Comparison of ENCODE assay signal across 20 cellular contexts in genomic region chr12:113796852-113797534, GRCh38.
DNase-seq lines count a peak whose midpoint lies in the region; ATAC-seq and TF ChIP-seq lines count a peak whose summit lies in the region.
"Had no signal": no experiment of that assay in that cellular context is flagged by ENCODE, and none has a peak within 500 bp of the region (broad histone marks: within the 10 kb centered on the region; RNA-seq: fewer than 3 reads in every experiment).

No MANE protein-coding gene starts in this region.

- POLR2A ChIA-PET in SK-N-SH (lab: Yijun Ruan, JAX) = no interaction called here

- H3K56ac ChIP-seq in mesendoderm (ENCODE audit: low read length) = no peak overlapping the region

- H2AK5ac ChIP-seq in mesendoderm (ENCODE audit: low read length) = no peak overlapping the region

- CTCF ChIA-PET in SK-N-SH (lab: Yijun Ruan, JAX) = no interaction called here

- WGBS in SK-N-SH (ENCODE audit: low lambda C conversion rate) = 71% methylated on average over 14 of the region's 14 CpGs
- no CpG with 5 or more reads among the region's 14 CpGs for WGBS in mesendoderm (ENCODE audit: extremely low coverage, insufficient coverage, low lambda C conversion rate)

- no peak overlapping the region for H3K9ac ChIP-seq in SK-N-SH
- no peak overlapping the region for H3K9ac ChIP-seq in mesendoderm (ENCODE audit: low read length)

- no peak for TF ChIP-seq RAD21 in SK-N-SH (IDR thresholded peaks at IDR 0.05; ENCODE audit: low read length)

- H4K8ac ChIP-seq in mesendoderm (ENCODE audit: low read depth, low read length) = no peak overlapping the region

- no peak overlapping the region for H3K18ac ChIP-seq in mesendoderm (ENCODE audit: low read length)

- H3K4me1 Mint-ChIP-seq in type B pancreatic cell (ENCODE audit: unreplicated experiment) = peaks cover 6% of the 10 kb centered on the region

- H3K27ac ChIP-seq in SK-N-SH (ENCODE audit: low read depth in 2 of 2, low read length in 1 of 2) (no peak overlapping the region), SJCRH30 (no peak overlapping the region), mesendoderm (ENCODE audit: low read depth, low read length) (no peak overlapping the region)
- H3K27ac ChIP-seq: 22Rv1, SJSA1 had no signal

- H2BK15ac ChIP-seq in mesendoderm (replicated peaks; ENCODE audit: low read depth) = no peak overlapping the region

- peaks cover 4% of the 10 kb centered on the region for H3K36me3 Mint-ChIP-seq in type B pancreatic cell

- no peak for ATAC-seq in SK-N-SH treated with all-trans-retinoic acid at 6 μM for 48 hours
- no peak for ATAC-seq in HG03280 (IDR thresholded peaks at IDR 0.05; ENCODE audit: unreplicated experiment)
- no peak for ATAC-seq in HG03175 (IDR thresholded peaks at IDR 0.05; ENCODE audit: unreplicated experiment)
- no peak for ATAC-seq in GM19397 (IDR thresholded peaks at IDR 0.05; ENCODE audit: unreplicated experiment)
- ATAC-seq: CD8-positive, alpha-beta T cell; K562 had no signal

- no peak overlapping the region for H3K4me3 ChIP-seq in SK-N-SH (ENCODE audit: low read depth in 2 of 2, low read length in 1 of 2)
- H3K4me3 ChIP-seq in SJCRH30 = no peak overlapping the region
- no peak overlapping the region for H3K4me3 ChIP-seq in mesendoderm (ENCODE audit: low read length)
- H3K4me3 ChIP-seq: K562, MG63, SJSA1 had no signal

- no peak for TF ChIP-seq EP300 in SK-N-SH (IDR thresholded peaks at IDR 0.05; ENCODE audit: borderline replicate concordance in 1 of 2, low read depth in 1 of 2, low read length in 1 of 2)

- no peak overlapping the region for H3K4me3 Mint-ChIP-seq in type B pancreatic cell
- H3K4me3 Mint-ChIP-seq: CD8-positive, alpha-beta T cell had no signal

- H3K23ac ChIP-seq in mesendoderm (ENCODE audit: low read length) = no peak overlapping the region

- TF ChIP-seq CTCF in SK-N-SH (IDR thresholded peaks at IDR 0.05) (no peak), type B pancreatic cell (conservative IDR thresholded peaks at IDR 0.05) (peak; percentile 30)

- H3K36me3 ChIP-seq in SK-N-SH (replicated peaks in 1 of 2; ENCODE audit: control insufficient read depth in 1 of 2, insufficient read depth in 2 of 2, low read length in 1 of 2) (no peaks in the 10 kb centered on the region), SJCRH30 (no peaks in the 10 kb centered on the region), mesendoderm (ENCODE audit: control insufficient read depth, insufficient read depth, low read length) (no peaks in the 10 kb centered on the region)
- H3K36me3 ChIP-seq: MG63, SJSA1 had no signal

- no peaks in the 10 kb centered on the region for H3K9me3 ChIP-seq in SK-N-SH
- no peaks in the 10 kb centered on the region for H3K9me3 ChIP-seq in SJCRH30 (replicated peaks)
- H3K9me3 ChIP-seq: MG63, SJSA1 had no signal

- H3K4me2 ChIP-seq in SK-N-SH (no peak overlapping the region), mesendoderm (ENCODE audit: low read length) (no peak overlapping the region)

- H3K4ac ChIP-seq in mesendoderm (ENCODE audit: low read depth, low read length) = no peak overlapping the region

- no peaks in the 10 kb centered on the region for H4K20me1 ChIP-seq in SK-N-SH (ENCODE audit: insufficient read depth)

- H3K79me2 ChIP-seq in SK-N-SH (ENCODE audit: insufficient read depth) = no peaks in the 10 kb centered on the region
- no peaks in the 10 kb centered on the region for H3K79me2 ChIP-seq in mesendoderm (ENCODE audit: control insufficient read depth, insufficient read depth, low read length)

- no peaks in the 10 kb centered on the region for H3K9me2 ChIP-seq in SK-N-SH

- no peak overlapping the region for H3K27ac Mint-ChIP-seq in type B pancreatic cell
- H3K27ac Mint-ChIP-seq: CD8-positive, alpha-beta T cell had no signal

- no peaks in the 10 kb centered on the region for H3K27me3 ChIP-seq in SK-N-SH (ENCODE audit: insufficient read depth)
- no peaks in the 10 kb centered on the region for H3K27me3 ChIP-seq in SJCRH30
- no peaks in the 10 kb centered on the region for H3K27me3 ChIP-seq in mesendoderm (ENCODE audit: insufficient read depth, low read length, poor library complexity)
- H3K27me3 ChIP-seq: MG63, SJSA1 had no signal

- H2BK5ac ChIP-seq in mesendoderm (ENCODE audit: low read length) = no peak overlapping the region

- no peak overlapping the region for H2AFZ ChIP-seq in SK-N-SH (ENCODE audit: low read depth)

- no peaks in the 10 kb centered on the region; a peak in 1 of 4 replicates for H3K4me1 ChIP-seq in SK-N-SH (ENCODE audit: control insufficient read depth in 1 of 2, insufficient read depth in 2 of 2, low read depth in 1 of 2, low read length in 1 of 2)
- H3K4me1 ChIP-seq in SJCRH30 = peaks cover 12% of the 10 kb centered on the region
- no peaks in the 10 kb centered on the region for H3K4me1 ChIP-seq in mesendoderm (ENCODE audit: control insufficient read depth, low read depth, low read length)
- H3K4me1 ChIP-seq: SJSA1 had no signal

- H2BK120ac ChIP-seq in mesendoderm (ENCODE audit: low read depth, low read length) = no peak overlapping the region

- peak; percentile 63 for DNase-seq in SK-N-SH
- peak; percentile 19 to 32 for DNase-seq in SJCRH30
- peak; percentile 23 for DNase-seq in mesendoderm
- no peak for DNase-seq in type B pancreatic cell (ENCODE audit: extremely low spot score, unreplicated experiment)
- DNase-seq: ACHN; C1 segment of cervical spinal cord; CD8-positive, alpha-beta T cell; GOT3; MG63; NCI-H1417 treated with DMSO at 0.1 percent for 48 hours; NCI-H187; NCI-H446; NCI-H526 had no signal

- no peaks in the 10 kb centered on the region for H3K79me1 ChIP-seq in mesendoderm (ENCODE audit: low read length)

- peaks cover 35% of the 10 kb centered on the region for H3K27me3 Mint-ChIP-seq in type B pancreatic cell

- H3K9me3 Mint-ChIP-seq in type B pancreatic cell = no peaks in the 10 kb centered on the region
- H3K9me3 Mint-ChIP-seq: CD8-positive, alpha-beta T cell had no signal

- no peak overlapping the region for H4K5ac ChIP-seq in mesendoderm (ENCODE audit: low read length)

- H3F3A ChIP-seq in SK-N-SH (replicated peaks; ENCODE audit: insufficient read depth) = no peaks in the 10 kb centered on the region

TF ChIP-seq in SK-N-SH, 30 proteins besides CTCF, POLR2A, EP300 and RAD21 (continues in another document):
- TF ChIP-seq FOXM1 (IDR thresholded peaks at IDR 0.05; ENCODE audit: low read depth) (no peak), RCOR1 (IDR thresholded peaks at IDR 0.05; ENCODE audit: low read length) (no peak), JUND (IDR thresholded peaks at IDR 0.05) (no peak), MEF2A (IDR thresholded peaks at IDR 0.05; ENCODE audit: borderline replicate concordance, low read depth) (no peak), TAF1 (IDR thresholded peaks at IDR 0.05; ENCODE audit: borderline replicate concordance, low read depth, low read length) (no peak), YY1 (IDR thresholded peaks at IDR 0.05; ENCODE audit: low read depth) (no peak), NRF1 (IDR thresholded peaks at IDR 0.05; ENCODE audit: low read depth, low read length) (no peak)
- TF ChIP-seq, protein P1, sequence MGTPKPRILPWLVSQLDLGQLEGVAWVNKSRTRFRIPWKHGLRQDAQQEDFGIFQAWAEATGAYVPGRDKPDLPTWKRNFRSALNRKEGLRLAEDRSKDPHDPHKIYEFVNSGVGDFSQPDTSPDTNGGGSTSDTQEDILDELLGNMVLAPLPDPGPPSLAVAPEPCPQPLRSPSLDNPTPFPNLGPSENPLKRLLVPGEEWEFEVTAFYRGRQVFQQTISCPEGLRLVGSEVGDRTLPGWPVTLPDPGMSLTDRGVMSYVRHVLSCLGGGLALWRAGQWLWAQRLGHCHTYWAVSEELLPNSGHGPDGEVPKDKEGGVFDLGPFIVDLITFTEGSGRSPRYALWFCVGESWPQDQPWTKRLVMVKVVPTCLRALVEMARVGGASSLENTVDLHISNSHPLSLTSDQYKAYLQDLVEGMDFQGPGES (IDR thresholded peaks at IDR 0.05; ENCODE audit: low read depth, low read length) = no peak

TF ChIP-seq in SK-N-SH treated with all-trans-retinoic acid at 6 μM for 48 hours, 23 proteins besides CTCF, POLR2A, EP300 and RAD21 (continues in another document):
- TF ChIP-seq SNAI2 (CRISPR knock-in tag; IDR thresholded peaks at IDR 0.05) = no peak
- TF ChIP-seq GLIS3 (CRISPR knock-in tag; IDR thresholded peaks at IDR 0.05) = no peak
- no peak for TF ChIP-seq TOX (CRISPR knock-in tag; IDR thresholded peaks at IDR 0.05; ENCODE audit: borderline replicate concordance)
- no peak for TF ChIP-seq ZFP3 (CRISPR knock-in tag; IDR thresholded peaks at IDR 0.05)
- no peak for TF ChIP-seq PPARA (CRISPR knock-in tag; IDR thresholded peaks at IDR 0.05; ENCODE audit: borderline replicate concordance)
- no peak for TF ChIP-seq BACH2 (CRISPR knock-in tag; IDR thresholded peaks at IDR 0.05; ENCODE audit: borderline replicate concordance)
- TF ChIP-seq POU6F1 (CRISPR knock-in tag; IDR thresholded peaks at IDR 0.05; ENCODE audit: borderline replicate concordance, low read depth) = no peak
